ENCODE assay signal across 11 cellular contexts in the genomic region with DNA sequence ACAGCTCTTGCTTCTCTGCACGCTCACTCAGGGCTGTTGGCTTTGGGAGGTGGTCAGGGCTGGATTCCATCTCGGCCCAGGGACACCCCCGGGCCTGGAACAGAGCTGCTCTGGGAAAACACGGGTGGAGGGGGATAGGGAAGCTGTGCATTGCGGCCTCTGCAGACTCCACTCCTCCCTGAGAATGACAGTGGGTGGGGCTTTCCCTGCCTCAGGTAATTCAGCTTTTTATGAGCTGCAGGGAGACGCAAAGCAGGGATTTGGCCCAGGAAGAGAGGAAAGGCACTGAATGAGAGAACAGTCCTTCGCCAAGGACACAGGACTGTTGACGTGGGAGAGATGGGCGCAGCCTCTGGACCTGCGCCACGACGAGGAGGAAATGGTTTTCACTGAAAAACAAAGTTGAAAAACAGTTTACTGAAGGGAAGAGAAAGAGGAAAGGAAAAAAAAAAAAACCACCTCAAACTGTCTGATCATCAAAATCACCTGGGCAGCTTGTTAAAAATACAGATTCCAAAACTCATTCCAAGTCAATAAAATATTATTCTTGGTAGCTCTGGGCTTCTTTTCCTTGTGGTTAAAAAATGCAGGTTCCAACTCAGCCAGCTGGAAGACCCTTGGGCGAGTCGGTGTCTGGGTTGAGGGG.
DNase-seq lines count a peak whose midpoint lies in the region; ATAC-seq, FAIRE-seq and TF ChIP-seq lines count a peak whose summit lies in the region.
"Had no signal": no experiment of that assay in that cellular context is flagged by ENCODE, and none has a peak within 500 bp of the region (broad histone marks: within the 10 kb centered on the region; RNA-seq: fewer than 3 reads in every experiment).

No MANE protein-coding gene starts in this region.

- H3K79me2 ChIP-seq in PC-3 (ENCODE audit: low read length), result no peaks in the 10 kb centered on the region
- no peaks in the 10 kb centered on the region for H3K79me2 ChIP-seq in endothelial cell of umbilical vein (ENCODE audit: control insufficient read depth, insufficient read depth, low read length)

- peak overlapping the region; percentile 59 for H3K9ac ChIP-seq in PC-3 (ENCODE audit: low read length)
- H3K9ac ChIP-seq in endothelial cell of umbilical vein (replicated peaks; ENCODE audit: extremely low read depth, insufficient read depth, low read length), result no peak overlapping the region

- H3K9me1 ChIP-seq in endothelial cell of umbilical vein (replicated peaks; ENCODE audit: control insufficient read depth, extremely low read depth, insufficient read depth, low read length), result no peaks in the 10 kb centered on the region

- peak; percentile 60 for ATAC-seq in PC-3
- no peak for ATAC-seq in HG03520 (IDR thresholded peaks at IDR 0.05; ENCODE audit: unreplicated experiment)
- ATAC-seq in GM21825 (IDR thresholded peaks at IDR 0.05; ENCODE audit: unreplicated experiment), result no peak

- POLR2A ChIA-PET in PC-3 (lab: Charles Lee; ENCODE audit: unreplicated experiment), result no interaction called here
- POLR2A ChIA-PET in endothelial cell of umbilical vein (lab: Charles Lee), result no interaction called here

- H2AFZ ChIP-seq in PC-3 (ENCODE audit: low read length) (peak overlapping the region; percentile 25), endothelial cell of umbilical vein (ENCODE audit: low read depth, low read length) (peak overlapping the region; percentile 46)

- no TSS peak for BruUV-seq in PC-3 (replicated peaks; lab: Mats Ljungman, UMichigan)
- BruUV-seq in endothelial cell of umbilical vein (replicated peaks; lab: Mats Ljungman, UMichigan), result no TSS peak

- peak overlapping the region; percentile 75 for H3K27ac ChIP-seq in PC-3 (ENCODE audit: low read length)
- no peak overlapping the region for H3K27ac ChIP-seq in endothelial cell of umbilical vein (ENCODE audit: insufficient read depth, low read depth, low read length)

- TF ChIP-seq CTCF in PC-3 (conservative IDR thresholded peaks at IDR 0.05; ENCODE audit: low read depth, low read length) (no peak), endothelial cell of umbilical vein (IDR thresholded peaks at IDR 0.05; ENCODE audit: extremely low read depth in 1 of 2, insufficient read depth in 1 of 2, low read depth in 1 of 2, low read length in 2 of 2) (no peak)

- FAIRE-seq in endothelial cell of umbilical vein (lab: Jason Lieb, UNC), result no peak
- FAIRE-seq: astrocyte had no signal

- H3K9me3 ChIP-seq in PC-3 (ENCODE audit: low read length), result no peaks in the 10 kb centered on the region
- H3K9me3 ChIP-seq in endothelial cell of umbilical vein (replicated peaks; ENCODE audit: control insufficient read depth, insufficient read depth, low read length), result no peaks in the 10 kb centered on the region

- peak overlapping the region; percentile 10; the same call in 1 of the 2 replicates for H3K4me2 ChIP-seq in PC-3 (ENCODE audit: low read length)
- H3K4me2 ChIP-seq in endothelial cell of umbilical vein (ENCODE audit: insufficient read depth, low read length), result no peak overlapping the region

- CTCF ChIA-PET in PC-3 (lab: Charles Lee) (interaction anchor here (0.5 kb wide), 1 partner anchor 10 kb away, joined by 4 read pairs; no protein-coding TSS in a partner anchor), endothelial cell of umbilical vein (lab: Charles Lee) (interaction anchor here (0.9 to 1.1 kb wide), 2 partner anchors 8 to 9 kb away, joined by 4 read pairs; no protein-coding TSS in a partner anchor)

- no peaks in the 10 kb centered on the region for H4K20me1 ChIP-seq in PC-3 (ENCODE audit: low read length)
- no peaks in the 10 kb centered on the region for H4K20me1 ChIP-seq in endothelial cell of umbilical vein (replicated peaks; ENCODE audit: control insufficient read depth, extremely low read depth, insufficient read depth, low read length)

- H3F3A ChIP-seq in PC-3 (ENCODE audit: low read length, unreplicated experiment), result no peaks in the 10 kb centered on the region

- H3K36me3 ChIP-seq in PC-3 (ENCODE audit: low read depth, low read length) (no peaks in the 10 kb centered on the region), endothelial cell of umbilical vein (ENCODE audit: control insufficient read depth in 2 of 2, extremely low read depth in 1 of 2, insufficient read depth in 2 of 2, low read length in 2 of 2) (no peaks in the 10 kb centered on the region)

- H3K27me3 ChIP-seq in PC-3 (ENCODE audit: low read length) (no peaks in the 10 kb centered on the region), endothelial cell of umbilical vein (ENCODE audit: control insufficient read depth in 2 of 2, insufficient read depth in 2 of 2, low read length in 2 of 2) (no peaks in the 10 kb centered on the region)

- H3K4me3 ChIP-seq in PC-3 (ENCODE audit: low read length) (no peak overlapping the region), endothelial cell of umbilical vein (replicated peaks in 1 of 3; ENCODE audit: insufficient read depth in 1 of 3, low read depth in 1 of 3, low read length in 3 of 3) (no peak overlapping the region)

- intact Hi-C loops in PC-3 (cut with micrococcal nuclease) (no loop called here), endothelial cell of umbilical vein (cut with micrococcal nuclease) (no loop called here)

- no peak for TF ChIP-seq POLR2A in endothelial cell of umbilical vein (IDR thresholded peaks at IDR 0.05; ENCODE audit: low read depth, low read length)

- peaks cover 14% of the 10 kb centered on the region for H3K4me1 ChIP-seq in PC-3 (ENCODE audit: insufficient read depth, low read length)
- H3K4me1 ChIP-seq in endothelial cell of umbilical vein (ENCODE audit: control insufficient read depth, extremely low read depth, insufficient read depth, low read length), result no peaks in the 10 kb centered on the region

- dilution Hi-C loops in endothelial cell of umbilical vein (cut with MboI; ENCODE audit: extremely low pct_ligation_motif_present, low sequenced_read_pairs), result no loop called here

- H3K9me2 ChIP-seq in PC-3 (replicated peaks; ENCODE audit: low read length), result no peaks in the 10 kb centered on the region

- DNase-seq in PC-3 (peak; percentile 68), endothelial cell of umbilical vein (ENCODE audit: low read depth, low spot score) (peak; percentile 33), lung microvascular endothelial cell (ENCODE audit: low read depth in 2 of 2) (peak; percentile 27 to 83), stromal cell of bone marrow (ENCODE audit: low read depth) (peak; percentile 9), HUDEP-2 (lab: John Stamatoyannopoulos, UW; ENCODE audit: unreplicated experiment in 76 of 76) (no peak)
- DNase-seq in activated effector memory CD4-positive, alpha-beta T cell treated with Interleukin-2 at 50 U/mL for 16 hours, result no peak
- DNase-seq: DMS53, NCI-H187 had no signal

TF ChIP-seq in endothelial cell of umbilical vein, 7 proteins besides CTCF, POLR2A, EP300 and RAD21:
- TF ChIP-seq POLR2AphosphoS5 (IDR thresholded peaks at IDR 0.05; ENCODE audit: insufficient read depth, low read depth, low read length) (no peak), EZH2 (IDR thresholded peaks at IDR 0.05; ENCODE audit: borderline replicate concordance, low read depth, low read length, severe bottlenecking) (no peak)

Comparison
In these comparisons a context has a peak if more than half of its experiments do, and no peak if none do; other contexts are left out.
1. DNase-seq: peak in PC-3 (single experiment), endothelial cell of umbilical vein (single experiment), lung microvascular endothelial cell (2 of 2) and stromal cell of bone marrow (single experiment); none in activated effector memory CD4-positive, alpha-beta T cell treated with Interleukin-2 at 50 U/mL for 16 hours (single experiment) and HUDEP-2 (0 of 76).